Comparison of ENCODE assay signal across 24 cellular contexts in genomic region chr3:49004352-49005297, GRCh38. TPM values are rescaled to one million over a fixed set of nuclear protein-coding genes. Genes with fewer than 3 reads are reported as not detected.
DNase-seq lines count a peak whose midpoint lies in the region; ATAC-seq, FAIRE-seq and TF ChIP-seq lines count a peak whose summit lies in the region.
"Had no signal": no experiment of that assay in that cellular context is flagged by ENCODE, and none has a peak within 500 bp of the region (broad histone marks: within the 10 kb centered on the region; RNA-seq: fewer than 3 reads in every experiment).

No MANE protein-coding gene starts in this region.

- H3K4me1 ChIP-seq in small intestine (ENCODE audit: control insufficient read depth in 2 of 2, insufficient read depth in 1 of 2, low read depth in 1 of 2, low read length in 1 of 2): no peaks in the 10 kb centered on the region
- peaks cover 19% of the 10 kb centered on the region for H3K4me1 ChIP-seq in lower lobe of right lung
- H3K4me1 ChIP-seq: uterus had no signal

- peak; percentile 40 for DNase-seq in activated CD4-positive, alpha-beta T cell treated with anti-CD3 and anti-CD28 coated beads for 36 hours
- DNase-seq in activated CD4-positive, alpha-beta T cell treated with anti-CD3 and anti-CD28 coated beads, Interleukin-2, amount 50 U/mL, for 48 hours: no peak
- DNase-seq in HUDEP-2 (lab: John Stamatoyannopoulos, UW; ENCODE audit: unreplicated experiment in 76 of 76): peak in 71 of 76 experiments; percentile 13 to 84 (median 66)
- peak; percentile 29 for DNase-seq in epithelial cell of esophagus (ENCODE audit: low read depth)
- DNase-seq in small intestine: peak; percentile 65
- DNase-seq in lower lobe of right lung: no peak
- no peak for DNase-seq in GM19239 (ENCODE audit: insufficient read length, low spot score)
- DNase-seq: activated CD8-positive, alpha-beta T cell treated with anti-CD3 and anti-CD28 coated beads, Interleukin-2, amount 10 ng/mL, durations not matched to agents 7 days and 5 days; activated naive CD4-positive, alpha-beta T cell treated with anti-CD3 and anti-CD28 coated beads, Interleukin-2, amount 50 U/mL, for 16 hours; activated T-cell treated with anti-CD3 and anti-CD28 coated beads, Interleukin-2, amount 50 U/mL, for 4 hours; cerebellar nuclear complex; COR-L47; effector CD8-positive, alpha-beta T cell; GF-D8; glutamatergic neuron; NCI-H2107; RPMI8226; stimulated activated CD4-positive, alpha-beta T cell treated with anti-CD3 and anti-CD28 coated beads, Interleukin-4, amount 100 ng/mL, for 1 hour; uterus had no signal

- no peaks in the 10 kb centered on the region for H3K9me3 Mint-ChIP-seq in activated CD4-positive, alpha-beta T cell treated with anti-CD3 and anti-CD28 coated beads for 36 hours (ENCODE audit: low read depth)
- H3K9me3 Mint-ChIP-seq: activated T-cell treated with anti-CD3 and anti-CD28 coated beads, Interleukin-2, amount 50 U/mL, for 4 hours had no signal

- peaks cover 10% of the 10 kb centered on the region for H3K36me3 Mint-ChIP-seq in activated CD4-positive, alpha-beta T cell treated with anti-CD3 and anti-CD28 coated beads for 36 hours (ENCODE audit: low read depth)

- H3K4me3 ChIP-seq in epithelial cell of esophagus (ENCODE audit: low read length) (no peak overlapping the region), small intestine (ENCODE audit: low read depth in 1 of 2, low read length in 2 of 2) (no peak overlapping the region), lower lobe of right lung (no peak overlapping the region)
- H3K4me3 ChIP-seq: ascending aorta, lung, skin epidermis, uterus had no signal

- TF ChIP-seq CTCF in epithelial cell of esophagus (IDR thresholded peaks at IDR 0.05; ENCODE audit: insufficient read depth, low read depth, low read length, missing control alignments): no peak
- TF ChIP-seq CTCF in lower lobe of right lung (IDR thresholded peaks at IDR 0.05): no peak

- H3K9me3 ChIP-seq in small intestine (ENCODE audit: control insufficient read depth, low read depth) (no peaks in the 10 kb centered on the region), lower lobe of right lung (no peaks in the 10 kb centered on the region)
- H3K9me3 ChIP-seq: ascending aorta, uterus had no signal

- H3K36me3 ChIP-seq in small intestine (ENCODE audit: control insufficient read depth in 2 of 2, insufficient read depth in 2 of 2, low read length in 2 of 2): no peaks in the 10 kb centered on the region
- no peaks in the 10 kb centered on the region for H3K36me3 ChIP-seq in lower lobe of right lung
- H3K36me3 ChIP-seq: ascending aorta, uterus had no signal

- H3K27ac Mint-ChIP-seq in activated CD4-positive, alpha-beta T cell treated with anti-CD3 and anti-CD28 coated beads for 36 hours: no peak overlapping the region
- H3K27ac Mint-ChIP-seq: activated CD8-positive, alpha-beta T cell treated with anti-CD3 and anti-CD28 coated beads, Interleukin-2, amount 10 ng/mL, durations not matched to agents 7 days and 5 days had no signal

- POLR2A ChIA-PET in activated CD4-positive, alpha-beta T cell treated with anti-CD3 and anti-CD28 coated beads for 36 hours (lab: Charles Lee): no interaction called here

- CTCF ChIA-PET in activated CD4-positive, alpha-beta T cell treated with anti-CD3 and anti-CD28 coated beads for 36 hours (lab: Charles Lee): interaction anchor here (0.6 to 5.9 kb wide), 3 partner anchors 16 to 560 kb away, joined by 3 to 61 read pairs (median 3); partner anchors contain the start of gene P4HTM

- H3K27me3 ChIP-seq in small intestine (ENCODE audit: control insufficient read depth in 2 of 2, insufficient read depth in 2 of 2, low read length in 2 of 2) (no peaks in the 10 kb centered on the region), lower lobe of right lung (ENCODE audit: low read depth) (no peaks in the 10 kb centered on the region)
- H3K27me3 ChIP-seq: ascending aorta, uterus had no signal

- WGBS in small intestine, 3 donors: 73 to 82% (median 82%) methylated on average over 16 of the region's 16 CpGs

- intact Hi-C loops in activated CD4-positive, alpha-beta T cell treated with anti-CD3 and anti-CD28 coated beads for 36 hours (cut with DNase I, micrococcal nuclease): loop anchor here in 1 of 2 experiments (5.0 kb wide), 2 partner anchors 408 to 532 kb away; partner anchors contain the start of genes RHOA and TCTA
- intact Hi-C loops in lower lobe of right lung (cut with DNase I): no loop called here

- H3K4me1 Mint-ChIP-seq in activated CD4-positive, alpha-beta T cell treated with anti-CD3 and anti-CD28 coated beads for 36 hours: peaks cover 16% of the 10 kb centered on the region

- no peaks in the 10 kb centered on the region for H3K27me3 Mint-ChIP-seq in activated CD4-positive, alpha-beta T cell treated with anti-CD3 and anti-CD28 coated beads for 36 hours

- no peak overlapping the region for H3K4me3 Mint-ChIP-seq in activated CD4-positive, alpha-beta T cell treated with anti-CD3 and anti-CD28 coated beads for 36 hours
- H3K4me3 Mint-ChIP-seq: activated CD8-positive, alpha-beta T cell treated with anti-CD3 and anti-CD28 coated beads, Interleukin-2, amount 10 ng/mL, durations not matched to agents 7 days and 5 days; activated T-cell treated with anti-CD3 and anti-CD28 coated beads, Interleukin-2, amount 50 U/mL, for 4 hours had no signal

- no peak for FAIRE-seq in small intestine (lab: Jason Lieb, UNC)
- FAIRE-seq in GM19239 (lab: Jason Lieb, UNC): no peak
- FAIRE-seq: GM12891 had no signal

- H3K27ac ChIP-seq in small intestine (ENCODE audit: low read depth in 1 of 2, low read length in 1 of 2): no peak overlapping the region
- no peak overlapping the region for H3K27ac ChIP-seq in lower lobe of right lung
- H3K27ac ChIP-seq: skin epidermis, uterus had no signal

- no peak for ATAC-seq in activated CD4-positive, alpha-beta T cell treated with anti-CD3 and anti-CD28 coated beads for 36 hours
- ATAC-seq in lower lobe of right lung: no peak
- ATAC-seq in GM19023 (IDR thresholded peaks at IDR 0.05; ENCODE audit: unreplicated experiment): no peak
- ATAC-seq: activated CD8-positive, alpha-beta T cell treated with anti-CD3 and anti-CD28 coated beads, Interleukin-2, amount 10 ng/mL, durations not matched to agents 7 days and 5 days; activated T-cell treated with anti-CD3 and anti-CD28 coated beads, Interleukin-2, amount 50 U/mL, for 4 hours had no signal

RNA-seq across cellular contexts. Expression of gene WDR6, which starts 2.6 kb away (rescaled TPM):
- total RNA-seq in activated CD4-positive, alpha-beta T cell treated with anti-CD3 and anti-CD28 coated beads for 36 hours: 100 to 1,000 TPM; 109 to 127 TPM
- polyA plus RNA-seq in small intestine: 100 to 1,000 TPM in 2 of 3 donors, 10 to 100 TPM in 1; 98.5 to 154 (median 137) TPM
- total RNA-seq in lower lobe of right lung: 157 TPM

RNA-seq across cellular contexts. Expression of gene DALRD3, which starts 13.8 kb away (rescaled TPM):
- total RNA-seq in activated CD4-positive, alpha-beta T cell treated with anti-CD3 and anti-CD28 coated beads for 36 hours: 10 to 100 TPM; 25.8 to 26.0 TPM
- polyA plus RNA-seq in small intestine: 10 to 100 TPM; 22.0 to 23.7 (median 22.7) TPM
- total RNA-seq in lower lobe of right lung: 28.1 TPM

RNA-seq across cellular contexts. Expression of gene P4HTM, which starts 14.6 kb away (rescaled TPM):
- total RNA-seq in activated CD4-positive, alpha-beta T cell treated with anti-CD3 and anti-CD28 coated beads for 36 hours: 10 to 100 TPM; 25.7 to 30.4 TPM
- polyA plus RNA-seq in small intestine: 10 to 100 TPM; 30.6 to 40.9 (median 38.4) TPM
- 44.0 TPM for total RNA-seq in lower lobe of right lung

RNA-seq across cellular contexts. Expression of gene NDUFAF3, which starts 17.3 kb away (rescaled TPM):
- total RNA-seq in activated CD4-positive, alpha-beta T cell treated with anti-CD3 and anti-CD28 coated beads for 36 hours: 100 to 1,000 TPM in 1 of 2 experiments, 10 to 100 TPM in 1; 90.8 to 108 TPM
- polyA plus RNA-seq in small intestine: 10 to 100 TPM; 56.8 to 82.4 (median 75.4) TPM
- 85.6 TPM for total RNA-seq in lower lobe of right lung

RNA-seq across cellular contexts. Expression of gene IMPDH2, which starts 24.6 kb away (rescaled TPM):
- total RNA-seq in activated CD4-positive, alpha-beta T cell treated with anti-CD3 and anti-CD28 coated beads for 36 hours: 100 to 1,000 TPM; 504 to 515 TPM
- 100 to 1,000 TPM in 1 of 3 donors, 10 to 100 TPM in 2; 47.2 to 219 (median 62.4) TPM for polyA plus RNA-seq in small intestine
- 112 TPM for total RNA-seq in lower lobe of right lung

Comparison
In these comparisons a context has a peak if more than half of its experiments do, and no peak if none do; other contexts are left out.
1. DNase-seq: peak in activated CD4-positive, alpha-beta T cell treated with anti-CD3 and anti-CD28 coated beads for 36 hours (single experiment), HUDEP-2 (71 of 76), epithelial cell of esophagus (single experiment) and small intestine (single experiment); none in activated CD4-positive, alpha-beta T cell treated with anti-CD3 and anti-CD28 coated beads, Interleukin-2, amount 50 U/mL, for 48 hours (0 of 2), lower lobe of right lung (single experiment) and GM19239 (single experiment).